21 cellular contexts compared by ENCODE assay signal in the genomic region with DNA sequence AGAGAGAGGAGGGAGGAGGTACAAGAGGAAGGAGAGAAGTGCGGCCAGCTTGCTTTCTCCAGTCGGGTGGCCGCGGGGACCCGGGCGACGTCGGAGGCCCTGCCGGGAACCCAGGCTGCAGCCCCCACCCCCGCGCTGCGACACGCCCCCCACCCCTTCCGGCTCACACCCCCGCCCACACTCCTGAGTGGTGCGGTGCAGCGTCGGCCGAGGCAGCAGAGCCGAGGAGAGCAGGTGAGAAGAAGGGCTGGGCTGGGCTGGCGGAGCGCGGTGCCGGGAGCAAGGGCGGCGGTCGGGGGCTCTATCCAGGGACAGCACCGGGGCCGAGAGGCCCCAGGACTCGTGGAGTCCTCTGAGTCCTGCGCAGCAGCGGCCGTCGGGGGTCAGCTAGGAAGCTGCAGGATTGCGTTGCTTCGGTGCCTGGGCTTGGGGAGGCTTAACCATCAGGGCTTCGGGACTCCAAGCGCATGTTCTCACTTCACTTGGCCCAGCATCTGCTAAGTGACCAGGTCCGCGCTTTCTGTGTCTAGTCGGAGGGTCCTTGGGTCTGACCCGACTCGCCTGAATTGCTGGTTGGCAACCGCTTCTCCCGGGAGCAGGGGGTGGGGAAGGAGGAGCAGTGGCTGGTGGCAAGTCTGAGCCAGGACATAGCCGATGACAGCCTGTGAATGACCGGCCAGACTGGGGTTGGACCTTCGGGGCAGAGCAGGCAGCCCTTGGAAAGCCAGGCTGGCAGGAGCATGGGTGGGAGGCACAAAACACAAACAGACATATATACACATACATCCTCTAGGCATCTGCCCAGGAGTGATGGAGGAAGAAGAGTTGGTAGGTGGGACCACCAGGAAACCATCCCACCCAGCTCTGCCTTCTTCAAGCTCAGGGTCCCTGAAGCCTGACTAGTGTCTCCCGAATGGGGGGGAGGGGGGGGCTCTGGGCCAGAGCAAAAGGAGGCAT. TPM values are rescaled to one million over a fixed set of nuclear protein-coding genes. Genes with fewer than 3 reads are reported as not detected.
DNase-seq lines count a peak whose midpoint lies in the region; ATAC-seq and TF ChIP-seq lines count a peak whose summit lies in the region.
"Had no signal": no experiment of that assay in that cellular context is flagged by ENCODE, and none has a peak within 500 bp of the region (broad histone marks: within the 10 kb centered on the region; RNA-seq: fewer than 3 reads in every experiment).

No MANE protein-coding gene starts in this region.

- no peaks in the 10 kb centered on the region; a peak in 1 of 7 replicates for H3K36me3 Mint-ChIP-seq in H9 (ENCODE audit: insufficient read depth in 1 of 3, low read depth in 3 of 3)
- peaks cover 3% of the 10 kb centered on the region for H3K36me3 Mint-ChIP-seq in endodermal cell (ENCODE audit: low read depth)
- no peaks in the 10 kb centered on the region for H3K36me3 Mint-ChIP-seq in neural progenitor cell
- H3K36me3 Mint-ChIP-seq: activated naive CD4-positive, alpha-beta T cell treated with anti-CD3 and anti-CD28 coated beads, Interleukin-2, amount 50 U/mL, for 24 hours; IgD-negative memory B cell had no signal

- peaks cover 99% of the 10 kb centered on the region for H3K27me3 Mint-ChIP-seq in H9 (ENCODE audit: low read depth)
- peaks cover 98% of the 10 kb centered on the region for H3K27me3 Mint-ChIP-seq in endodermal cell (ENCODE audit: insufficient read depth)
- peaks cover 76% of the 10 kb centered on the region for H3K27me3 Mint-ChIP-seq in neural progenitor cell (ENCODE audit: insufficient read depth, low read depth)

- no peak overlapping the region for H2AFZ ChIP-seq in H9 (ENCODE audit: low read length)
- no peak overlapping the region for H2AFZ ChIP-seq in neural progenitor cell (replicated peaks)

- TF ChIP-seq CTCF in H9 (conservative IDR thresholded peaks at IDR 0.05) = no peak
- TF ChIP-seq CTCF in endodermal cell (conservative IDR thresholded peaks at IDR 0.05) = no peak
- TF ChIP-seq CTCF in neural progenitor cell (IDR thresholded peaks at IDR 0.05) = no peak

- H3K14ac ChIP-seq in H9 (ENCODE audit: insufficient read depth, low read length) = no peak overlapping the region

- H3F3A ChIP-seq in neural progenitor cell (ENCODE audit: low read depth) = no peaks in the 10 kb centered on the region

- H2BK120ac ChIP-seq in H9 (ENCODE audit: low read depth, low read length, poor library complexity, severe bottlenecking) = no peak overlapping the region

- WGBS in H9 (ENCODE audit: extremely low coverage, insufficient read length, low lambda C conversion rate) = no CpG with 5 or more reads among the region's 49 CpGs
- 8 to 13% methylated on average over 24 to 48 of the region's 49 CpGs for WGBS in endodermal cell (ENCODE audit: insufficient coverage in 1 of 2, insufficient read length in 1 of 2), 2 experiments

- H3K4me2 ChIP-seq in H9 (ENCODE audit: insufficient read depth, insufficient read length, low read length) (peak overlapping the region; percentile 36), neural progenitor cell (peak overlapping the region; percentile 74)

- H3K23me2 ChIP-seq in H9 (ENCODE audit: insufficient read length, low read depth, low read length, poor library complexity, severe bottlenecking) = peaks cover 17% of the 10 kb centered on the region

- H3K27me3 ChIP-seq in H9 (ENCODE audit: insufficient read depth, low read length) (peaks cover 66% of the 10 kb centered on the region), endodermal cell (ENCODE audit: control insufficient read depth, insufficient read depth, low read length, poor library complexity, severe bottlenecking) (peaks cover 99% of the 10 kb centered on the region), neural progenitor cell (peaks cover 100% of the 10 kb centered on the region)

- H3K4me3 Mint-ChIP-seq in H9 (peak overlapping the region; percentile 25 to 75), endodermal cell (peak overlapping the region; percentile 9), neural progenitor cell (peak overlapping the region; percentile 64)
- H3K4me3 Mint-ChIP-seq: activated naive CD4-positive, alpha-beta T cell treated with anti-CD3 and anti-CD28 coated beads, Interleukin-2, amount 50 U/mL, for 24 hours; dendritic cell treated with granulocyte-macrophage colony-stimulating factor and Interleukin-4, amounts not matched to agents 40 ng/mL and 50 ng/mL, for 4 days had no signal

- H2BK20ac ChIP-seq in H9 (ENCODE audit: low read depth, low read length, poor library complexity, severe bottlenecking) = no peak overlapping the region

- H3K79me1 ChIP-seq in H9 (ENCODE audit: insufficient read depth, low read depth, low read length, poor library complexity, severe bottlenecking) = no peaks in the 10 kb centered on the region

- no peak overlapping the region for H2AK5ac ChIP-seq in H9 (ENCODE audit: insufficient read length, low read length)

- no peak overlapping the region for H3K27ac Mint-ChIP-seq in H9
- no peak overlapping the region for H3K27ac Mint-ChIP-seq in endodermal cell
- no peak overlapping the region for H3K27ac Mint-ChIP-seq in neural progenitor cell
- H3K27ac Mint-ChIP-seq: activated naive CD4-positive, alpha-beta T cell treated with anti-CD3 and anti-CD28 coated beads, Interleukin-2, amount 50 U/mL, for 24 hours; dendritic cell treated with granulocyte-macrophage colony-stimulating factor and Interleukin-4, amounts not matched to agents 40 ng/mL and 50 ng/mL, for 4 days; IgD-negative memory B cell had no signal

- H3K23ac ChIP-seq in H9 (ENCODE audit: insufficient read length, low read depth, low read length) = no peak overlapping the region

- H3K27ac ChIP-seq in H9 (ENCODE audit: insufficient read length, low read depth, low read length) (no peak overlapping the region), endodermal cell (ENCODE audit: low read depth, low read length) (no peak overlapping the region), neural progenitor cell (no peak overlapping the region)
- H3K27ac ChIP-seq: body of pancreas, thoracic aorta had no signal

- H3K56ac ChIP-seq in H9 (ENCODE audit: insufficient read length, low read depth, low read length) = no peak overlapping the region

- H3K9me3 ChIP-seq in H9 (ENCODE audit: control insufficient read depth, low read depth, low read length) = no peaks in the 10 kb centered on the region
- H3K9me3 ChIP-seq in endodermal cell (ENCODE audit: control insufficient read depth, low read length) = no peaks in the 10 kb centered on the region
- no peaks in the 10 kb centered on the region for H3K9me3 ChIP-seq in neural progenitor cell (ENCODE audit: low read depth)
- H3K9me3 ChIP-seq: BE2C, body of pancreas, thoracic aorta had no signal

- no peaks in the 10 kb centered on the region; the same call in 1 of the 2 replicates for H3K4me1 ChIP-seq in H9 (ENCODE audit: insufficient read depth, low read length)
- H3K4me1 ChIP-seq in endodermal cell (ENCODE audit: control insufficient read depth, insufficient read depth, low read length) = no peaks in the 10 kb centered on the region
- peaks cover 15% of the 10 kb centered on the region for H3K4me1 ChIP-seq in neural progenitor cell

- ATAC-seq in GM19397 (IDR thresholded peaks at IDR 0.05; ENCODE audit: unreplicated experiment) = no peak
- ATAC-seq: body of pancreas had no signal

- H3K18ac ChIP-seq in H9 (ENCODE audit: insufficient read length, low read depth, low read length) = no peak overlapping the region

- DNase-seq in D341Med (ENCODE audit: low spot score) (peak; percentile 46), H9 (peak; percentile 32), endodermal cell (peak; percentile 71), neural progenitor cell (ENCODE audit: low spot score) (peak; percentile 27), GDM1 (lab: John Stamatoyannopoulos, UW) (no peak), activated gamma-delta T cell (lab: John Stamatoyannopoulos, UW) (no peak)
- DNase-seq: activated CD8-positive, alpha-beta memory T cell treated with anti-CD3 and anti-CD28 coated beads, Interleukin-2, amount 50 U/mL, for 4 hours; BE2C; body of pancreas; DMS153; kidney; NCI-H2081 treated with DMSO at 0.1 percent for 48 hours; SHP77 treated with DMSO at 0.1 percent for 48 hours; stimulated activated CD4-positive, alpha-beta T cell treated with anti-CD3 and anti-CD28 coated beads, Interleukin-2, amount 100 ng/mL, for 48 hours had no signal

- H4K20me1 ChIP-seq in H9 (ENCODE audit: control insufficient read depth, insufficient read depth, insufficient read length) = no peaks in the 10 kb centered on the region
- peaks cover 52% of the 10 kb centered on the region for H4K20me1 ChIP-seq in neural progenitor cell (ENCODE audit: low read depth)

- H4K8ac ChIP-seq in H9 (replicated peaks; ENCODE audit: insufficient read length, low read depth, low read length) = no peak overlapping the region

- H3K9ac ChIP-seq in H9 (ENCODE audit: extremely low read depth, insufficient read length, low read length) (no peak overlapping the region), endodermal cell (ENCODE audit: extremely low read depth, low read length, poor library complexity, severe bottlenecking) (no peak overlapping the region), neural progenitor cell (no peak overlapping the region)

- H4K5ac ChIP-seq in H9 (ENCODE audit: insufficient read length, low read depth, low read length) = no peak overlapping the region

- H3K36me3 ChIP-seq in endodermal cell (ENCODE audit: control insufficient read depth, insufficient read depth, low read length) (no peaks in the 10 kb centered on the region), neural progenitor cell (no peaks in the 10 kb centered on the region)
- H3K36me3 ChIP-seq: BE2C, thoracic aorta had no signal

- no peak overlapping the region for H2BK5ac ChIP-seq in H9 (ENCODE audit: insufficient read length, low read length)

- no peak overlapping the region for H2BK12ac ChIP-seq in H9 (ENCODE audit: insufficient read length, low read depth, low read length)

- H3K79me2 ChIP-seq in H9 (ENCODE audit: insufficient read depth, low read length) = no peaks in the 10 kb centered on the region
- no peaks in the 10 kb centered on the region for H3K79me2 ChIP-seq in neural progenitor cell (ENCODE audit: low read depth)

- H2BK15ac ChIP-seq in H9 (ENCODE audit: low read depth, low read length) = no peak overlapping the region

- H3K4me1 Mint-ChIP-seq in H9 = peaks cover 22 to 42% of the 10 kb centered on the region in 2 experiments
- H3K4me1 Mint-ChIP-seq in endodermal cell = peaks cover 14% of the 10 kb centered on the region
- peaks cover 25% of the 10 kb centered on the region for H3K4me1 Mint-ChIP-seq in neural progenitor cell

- no peak overlapping the region for H4K91ac ChIP-seq in H9 (ENCODE audit: insufficient read length, low read depth, low read length)

- no peak overlapping the region for H3K4ac ChIP-seq in H9 (ENCODE audit: low read depth, low read length)

- H3K9me3 Mint-ChIP-seq in H9 = peaks cover 0 to 7% of the 10 kb centered on the region in 2 experiments; a peak in 3 of 5 replicates
- peaks cover 16% of the 10 kb centered on the region for H3K9me3 Mint-ChIP-seq in endodermal cell
- H3K9me3 Mint-ChIP-seq in neural progenitor cell = no peaks in the 10 kb centered on the region
- H3K9me3 Mint-ChIP-seq: dendritic cell treated with granulocyte-macrophage colony-stimulating factor and Interleukin-4, amounts not matched to agents 40 ng/mL and 50 ng/mL, for 4 days had no signal

- no peak overlapping the region for H3K4me3 ChIP-seq in endodermal cell (ENCODE audit: low read length)
- H3K4me3 ChIP-seq in neural progenitor cell = peak overlapping the region; percentile 34
- H3K4me3 ChIP-seq: body of pancreas, thoracic aorta had no signal

- no peak overlapping the region for H3T11ph ChIP-seq in H9 (ENCODE audit: low read length)

RNA-seq across cellular contexts. Expression of a gene that starts 0.7 kb away (rescaled TPM):
- total RNA-seq in H9 (2021) (not detected in 2 replicates), endodermal cell (not detected), neural progenitor cell (ENCODE audit: low replicate concordance) (not detected in 2 replicates)
- polyA plus RNA-seq in endodermal cell (2013, experiment 1 of 2) = 1.1 TPM
- polyA plus RNA-seq in endodermal cell (2013, experiment 2 of 2) = 1.1 TPM
- total RNA-seq: epithelial cell of proximal tubule, kidney, thoracic aorta had no signal
- polyA plus RNA-seq: IgD-negative memory B cell had no signal

RNA-seq across cellular contexts. Expression of a gene that starts 4.4 kb away (rescaled TPM):
- total RNA-seq in H9 (2021) (not detected in 2 replicates), endodermal cell (not detected), neural progenitor cell (ENCODE audit: low replicate concordance) (not detected in 2 replicates)
- polyA plus RNA-seq in endodermal cell (2013, experiment 1 of 2) = 2.6 TPM
- 2.5 TPM for polyA plus RNA-seq in endodermal cell (2013, experiment 2 of 2)
- total RNA-seq: body of pancreas; epithelial cell of proximal tubule; kidney; T-helper 2 cell treated with Interferon-gamma antibody and Interleukin-4, amounts not matched to agents 100 ng/mL and 5 ng/mL, for 36 hours; thoracic aorta had no signal
- polyA plus RNA-seq: IgD-negative memory B cell had no signal

Comparison
In these comparisons a context has a peak if more than half of its experiments do, and no peak if none do; other contexts are left out.
1. DNase-seq: peak in D341Med (single experiment), H9 (single experiment), endodermal cell (single experiment) and neural progenitor cell (single experiment); none in GDM1 (single experiment) and activated gamma-delta T cell (single experiment).
2. H3K4me3 Mint-ChIP-seq: peak in every context shown above with its lines; median percentile 64 in neural progenitor cell; 50 in H9; 9 in endodermal cell.